8 cellular contexts compared by ENCODE assay signal in the genomic region with DNA sequence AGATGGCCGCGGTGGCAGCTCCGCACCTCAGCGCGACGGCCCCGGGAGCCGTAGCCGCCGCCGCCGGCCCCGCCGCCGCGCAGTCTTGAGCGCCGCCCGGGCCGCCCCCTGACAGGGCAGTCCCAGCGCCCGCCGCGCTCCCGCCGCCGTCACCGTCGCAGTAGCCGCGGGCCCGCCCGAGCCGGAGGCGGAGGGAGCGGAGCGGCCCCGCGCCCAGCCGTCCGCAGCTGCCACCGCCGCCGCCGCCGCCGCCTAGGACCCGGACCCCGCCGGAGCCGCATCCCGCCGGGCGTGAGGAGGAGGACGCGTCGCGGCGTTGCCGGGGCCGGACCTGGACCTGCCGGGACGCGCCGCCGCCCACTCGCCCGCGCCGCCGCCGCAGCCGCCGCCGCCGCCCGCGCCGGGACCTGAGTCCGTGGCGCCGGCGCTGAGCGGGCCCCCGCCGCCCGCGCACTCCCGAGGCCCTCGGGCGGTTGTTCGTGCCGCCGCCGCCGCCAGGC. TPM values are rescaled to one million over a fixed set of nuclear protein-coding genes. Genes with fewer than 3 reads are reported as not detected.
A peak's percentile ranks its signal among the peaks of the same experiment; 100 is the strongest.
DNase-seq lines count a peak whose midpoint lies in the region; ATAC-seq and TF ChIP-seq lines count a peak whose summit lies in the region.

No MANE protein-coding gene starts in this region.

- H3K36me3 ChIP-seq in heart left ventricle: no peaks in the 10 kb centered on the region
- H3K36me3 ChIP-seq in neuron (ENCODE audit: insufficient read depth, low read length): no peaks in the 10 kb centered on the region
- no peaks in the 10 kb centered on the region for H3K36me3 ChIP-seq in PC-9 (ENCODE audit: low read depth)

- H3K9me3 ChIP-seq in heart left ventricle: no peaks in the 10 kb centered on the region
- no peaks in the 10 kb centered on the region for H3K9me3 ChIP-seq in neuron (ENCODE audit: low read length)
- no peaks in the 10 kb centered on the region for H3K9me3 ChIP-seq in PC-9 (ENCODE audit: insufficient read depth, low read depth)

- no peaks in the 10 kb centered on the region for H3F3A ChIP-seq in PC-9 (ENCODE audit: insufficient read depth, low read depth)

- H3K27me3 ChIP-seq in heart left ventricle (peaks cover 0 to 10% (median 0%) of the 10 kb centered on the region in 9 donors), neuron (ENCODE audit: insufficient read depth, low read length) (peaks cover 20% of the 10 kb centered on the region), PC-9 (ENCODE audit: insufficient read depth, low read depth) (peaks cover 70% of the 10 kb centered on the region)

- no peaks in the 10 kb centered on the region for H3K9me2 ChIP-seq in PC-9 (ENCODE audit: insufficient read depth)

- ATAC-seq in heart left ventricle (no peak), left ventricle myocardium superior (no peak), HG03159 (IDR thresholded peaks at IDR 0.05; ENCODE audit: unreplicated experiment) (peak; percentile 13)

- in situ Hi-C loops in astrocyte of the spinal cord (cut with HindIII; ENCODE audit: low sequenced_read_pairs): no loop called here

- CTCF ChIA-PET in PC-9 (lab: Charles Lee): interaction anchor here (0.6 kb wide), 1 partner anchor 675 kb away, joined by 5 read pairs; no protein-coding TSS in a partner anchor

- H3K4me2 ChIP-seq in PC-9: no peak overlapping the region

- DNase-seq in heart left ventricle (no peak), left ventricle myocardium superior (no peak), astrocyte of the spinal cord (ENCODE audit: low read depth, low spot score) (no peak), NCI-H2227 treated with DMSO at 0.1 percent for 48 hours (lab: John Stamatoyannopoulos, UW) (no peak), PC-9 (no peak)
- no peak for DNase-seq in NK-92 treated with Interleukin-12 subunit alpha and Interleukin-12 subunit beta, amount 100 ng/mL, for 24 hours (lab: John Stamatoyannopoulos, UW)

- no peaks in the 10 kb centered on the region for H3K79me2 ChIP-seq in PC-9 (ENCODE audit: low read depth)

- H3K4me3 ChIP-seq in heart left ventricle (peak overlapping the region in 11 of 12 donors; percentile 66 to 95 (median 79)), astrocyte of the spinal cord (ENCODE audit: low read depth, low read length) (peak overlapping the region; percentile 50), neuron (ENCODE audit: low read length) (peak overlapping the region; percentile 83), PC-9 (no peak overlapping the region)

- H3K27ac ChIP-seq in heart left ventricle: peak overlapping the region; percentile 71 to 96 (median 85)
- no peak overlapping the region for H3K27ac ChIP-seq in PC-9

- no peak for TF ChIP-seq POLR2A in heart left ventricle (IDR thresholded peaks at IDR 0.05)

- peaks cover 6 to 56% (median 34%) of the 10 kb centered on the region in 12 donors for H3K4me1 ChIP-seq in heart left ventricle
- peaks cover 36% of the 10 kb centered on the region for H3K4me1 ChIP-seq in neuron (ENCODE audit: insufficient read depth, low read length)
- no peaks in the 10 kb centered on the region for H3K4me1 ChIP-seq in PC-9 (replicated peaks; ENCODE audit: insufficient read depth)

- no peaks in the 10 kb centered on the region for H4K20me1 ChIP-seq in PC-9 (ENCODE audit: insufficient read depth)

- intact Hi-C loops in heart left ventricle (cut with DNase I) (loop anchor here in 6 of 10 donors (2.0 to 10.0 kb wide), 11 partner anchors 39 to 416 kb away; no protein-coding TSS in a partner anchor), left ventricle myocardium superior (cut with micrococcal nuclease) (no loop called here), PC-9 (cut with micrococcal nuclease; ENCODE audit: unreplicated experiment) (no loop called here)

- no peak overlapping the region for H2AFZ ChIP-seq in neuron (ENCODE audit: low read depth, low read length)
- H2AFZ ChIP-seq in PC-9: no peak overlapping the region

- POLR2A ChIA-PET in PC-9 (lab: Charles Lee; ENCODE audit: unreplicated experiment): interaction anchor here (0.6 to 0.7 kb wide), 2 partner anchors 707 to 1334 kb away, joined by 4 to 5 read pairs; no protein-coding TSS in a partner anchor

- BruUV-seq in PC-9 (replicated peaks; lab: Mats Ljungman, UMichigan): no TSS peak

- 1% methylated on average over 28 to 96 of the region's 96 CpGs for WGBS in heart left ventricle, 4 donors

- TF ChIP-seq CTCF in heart left ventricle (IDR thresholded peaks at IDR 0.05): peak in 2 of 12 donors; percentile 1 to 34
- TF ChIP-seq CTCF in astrocyte of the spinal cord (IDR thresholded peaks at IDR 0.05; ENCODE audit: low read depth, low read length): no peak
- TF ChIP-seq CTCF in PC-9 (conservative IDR thresholded peaks at IDR 0.05): no peak

RNA-seq across cellular contexts. Expression of gene TNRC6C, which starts 0.3 kb away (rescaled TPM):
- total RNA-seq in heart left ventricle (10 to 100 TPM; 11.1 to 24.7 (median 21.4) TPM), left ventricle myocardium superior (21.2 TPM), PC-9 (2021) (0.37 TPM in 1 of 2 replicates, not detected in the other)
- 10 to 100 TPM in 1 of 2 donors, 1 to 10 TPM in 1; 7.7 to 12.1 TPM for polyA plus RNA-seq in heart left ventricle

Comparison
In these comparisons a context has a peak if more than half of its experiments do, and no peak if none do; other contexts are left out.
1. intact Hi-C loops: an anchor here in heart left ventricle (2.0 to 10.0 kb wide); none called in left ventricle myocardium superior and PC-9.